20 cellular contexts compared by ENCODE assay signal in genomic region chr17:77607606-77608005, GRCh38.
DNase-seq lines count a peak whose midpoint lies in the region; ATAC-seq and TF ChIP-seq lines count a peak whose summit lies in the region.
"Had no signal": no experiment of that assay in that cellular context is flagged by ENCODE, and none has a peak within 500 bp of the region (broad histone marks: within the 10 kb centered on the region; RNA-seq: fewer than 3 reads in every experiment).

No MANE protein-coding gene starts in this region.

- intact Hi-C loops in aorta (cut with DNase I) (loop anchor here in 1 of 2 donors (10.0 kb wide), 1 partner anchor 87 kb away; no protein-coding TSS in a partner anchor), posterior vena cava (cut with DNase I) (no loop called here)

- peaks cover 25% of the 10 kb centered on the region for H3K4me1 Mint-ChIP-seq in activated CD8-positive, alpha-beta memory T cell treated with anti-CD3 and anti-CD28 coated beads, Interleukin-2, amount 10 ng/mL, durations not matched to agents 7 days and 5 days
- peaks cover 18% of the 10 kb centered on the region for H3K4me1 Mint-ChIP-seq in neural progenitor cell

- H3K9ac ChIP-seq in neural progenitor cell = no peak overlapping the region

- CTCF ChIA-PET in activated CD8-positive, alpha-beta memory T cell treated with anti-CD3 and anti-CD28 coated beads, Interleukin-2, amount 10 ng/mL, durations not matched to agents 7 days and 5 days (lab: Charles Lee) = no interaction called here

- H3F3A ChIP-seq in neural progenitor cell (ENCODE audit: low read depth) = no peaks in the 10 kb centered on the region

- H3K27me3 ChIP-seq in neural progenitor cell (no peaks in the 10 kb centered on the region), aorta (ENCODE audit: control insufficient read depth in 1 of 2, insufficient read depth in 2 of 2, low read length in 1 of 2) (no peaks in the 10 kb centered on the region)
- H3K27me3 ChIP-seq: BE2C had no signal

- H3K9me3 Mint-ChIP-seq in activated CD8-positive, alpha-beta memory T cell treated with anti-CD3 and anti-CD28 coated beads, Interleukin-2, amount 10 ng/mL, durations not matched to agents 7 days and 5 days (ENCODE audit: low read depth) = no peaks in the 10 kb centered on the region
- peaks cover 2% of the 10 kb centered on the region for H3K9me3 Mint-ChIP-seq in neural progenitor cell

- H3K27ac Mint-ChIP-seq in activated CD8-positive, alpha-beta memory T cell treated with anti-CD3 and anti-CD28 coated beads, Interleukin-2, amount 10 ng/mL, durations not matched to agents 7 days and 5 days = no peak overlapping the region
- H3K27ac Mint-ChIP-seq in neural progenitor cell = peak overlapping the region; percentile 16

- H2AFZ ChIP-seq in neural progenitor cell (replicated peaks) = no peak overlapping the region

- no peak overlapping the region for H3K4me2 ChIP-seq in neural progenitor cell

- WGBS in aorta, 2 donors = 87 to 95% methylated on average over 8 of the region's 8 CpGs

- H3K79me2 ChIP-seq in neural progenitor cell (ENCODE audit: low read depth) = no peaks in the 10 kb centered on the region

- H3K4me3 ChIP-seq in neural progenitor cell (no peak overlapping the region), aorta (ENCODE audit: low read length in 2 of 2) (no peak overlapping the region)

- H3K27ac ChIP-seq in neural progenitor cell = no peak overlapping the region
- H3K27ac ChIP-seq in aorta (ENCODE audit: low read depth in 1 of 2, low read length in 2 of 2) = no peak overlapping the region

- peaks cover 10% of the 10 kb centered on the region for H3K27me3 Mint-ChIP-seq in activated CD8-positive, alpha-beta memory T cell treated with anti-CD3 and anti-CD28 coated beads, Interleukin-2, amount 10 ng/mL, durations not matched to agents 7 days and 5 days
- peaks cover 8% of the 10 kb centered on the region for H3K27me3 Mint-ChIP-seq in neural progenitor cell (ENCODE audit: insufficient read depth, low read depth)

- H4K20me1 ChIP-seq in neural progenitor cell (ENCODE audit: low read depth) = no peaks in the 10 kb centered on the region

- peak; percentile 27 for DNase-seq in activated effector memory CD4-positive, alpha-beta T cell treated with anti-CD3 and anti-CD28 coated beads, Interleukin-2, amount 50 U/mL, for 16 hours
- no peak for DNase-seq in activated effector memory CD4-positive, alpha-beta T cell treated with Interleukin-2 at 50 U/mL for 16 hours
- DNase-seq in activated CD8-positive, alpha-beta memory T cell treated with anti-CD3 and anti-CD28 coated beads, Interleukin-2, amount 10 ng/mL, durations not matched to agents 7 days and 5 days = peak; percentile 31
- DNase-seq in neural progenitor cell (ENCODE audit: low spot score) = no peak
- DNase-seq in aorta = peak; percentile 34 to 70
- no peak for DNase-seq in posterior vena cava (ENCODE audit: low spot score)
- no peak for DNase-seq in medulla oblongata (ENCODE audit: extremely low spot score)
- DNase-seq: BE2C; Caco-2; CD4-positive, CD25-positive, alpha-beta regulatory T cell; DMS153; GDM1; IMR-90; NCI-H1417; NCI-H187; NCI-H2107; NCI-H2227 treated with DMSO at 0.1 percent for 48 hours; NCI-H510A treated with DMSO at 0.1 percent for 48 hours; NCI-H82; OCI-M1 had no signal

- no peak for TF ChIP-seq CTCF in neural progenitor cell (IDR thresholded peaks at IDR 0.05)

- no peaks in the 10 kb centered on the region for H3K36me3 Mint-ChIP-seq in activated CD8-positive, alpha-beta memory T cell treated with anti-CD3 and anti-CD28 coated beads, Interleukin-2, amount 10 ng/mL, durations not matched to agents 7 days and 5 days
- no peaks in the 10 kb centered on the region for H3K36me3 Mint-ChIP-seq in neural progenitor cell
- H3K36me3 Mint-ChIP-seq: CD4-positive, CD25-positive, alpha-beta regulatory T cell had no signal

- H3K36me3 ChIP-seq in neural progenitor cell (no peaks in the 10 kb centered on the region), aorta (ENCODE audit: control insufficient read depth in 1 of 2, insufficient read depth in 2 of 2, low read length in 1 of 2) (no peaks in the 10 kb centered on the region)
- H3K36me3 ChIP-seq: BE2C had no signal

- H3K4me3 Mint-ChIP-seq in activated CD8-positive, alpha-beta memory T cell treated with anti-CD3 and anti-CD28 coated beads, Interleukin-2, amount 10 ng/mL, durations not matched to agents 7 days and 5 days = no peak overlapping the region
- H3K4me3 Mint-ChIP-seq in neural progenitor cell = no peak overlapping the region
- H3K4me3 Mint-ChIP-seq: CD4-positive, CD25-positive, alpha-beta regulatory T cell had no signal

- no peak for ATAC-seq in activated CD8-positive, alpha-beta memory T cell treated with anti-CD3 and anti-CD28 coated beads, Interleukin-2, amount 10 ng/mL, durations not matched to agents 7 days and 5 days
- no peak for ATAC-seq in aorta (ENCODE audit: low FRiP score)

- H3K9me3 ChIP-seq in neural progenitor cell (ENCODE audit: low read depth) (no peaks in the 10 kb centered on the region), aorta (ENCODE audit: control insufficient read depth, low read length) (no peaks in the 10 kb centered on the region)
- H3K9me3 ChIP-seq: BE2C, Caco-2 had no signal

- no peaks in the 10 kb centered on the region for H3K4me1 ChIP-seq in neural progenitor cell
- H3K4me1 ChIP-seq in aorta (ENCODE audit: control insufficient read depth in 1 of 2, insufficient read depth in 2 of 2, low read length in 2 of 2) = peaks cover 2 to 3% of the 10 kb centered on the region in 2 donors
- H3K4me1 ChIP-seq: Caco-2 had no signal

Comparison
In these comparisons a context has a peak if more than half of its experiments do, and no peak if none do; other contexts are left out.
1. DNase-seq: peak in activated effector memory CD4-positive, alpha-beta T cell treated with anti-CD3 and anti-CD28 coated beads, Interleukin-2, amount 50 U/mL, for 16 hours (single experiment), activated CD8-positive, alpha-beta memory T cell treated with anti-CD3 and anti-CD28 coated beads, Interleukin-2, amount 10 ng/mL, durations not matched to agents 7 days and 5 days (single experiment) and aorta (2 of 2); none in activated effector memory CD4-positive, alpha-beta T cell treated with Interleukin-2 at 50 U/mL for 16 hours (single experiment), neural progenitor cell (single experiment), posterior vena cava (single experiment) and medulla oblongata (single experiment).